Comparison of ENCODE assay signal across 1 cellular context in genomic region chr3:81684739-81685395, GRCh38.
TF ChIP-seq lines count a peak whose summit lies in the region.

No MANE protein-coding gene starts in this region.

TF ChIP-seq in K562, 482 proteins besides CTCF, POLR2A, EP300 and RAD21 (continued from another document and continues in another):
- TF ChIP-seq CLOCK (CRISPR knock-in tag; IDR thresholded peaks at IDR 0.05; ENCODE audit: borderline replicate concordance) (no peak), CBX3 (IDR thresholded peaks at IDR 0.05; ENCODE audit: borderline replicate concordance in 1 of 2, low read length in 2 of 2) (no peak), ARID2 (IDR thresholded peaks at IDR 0.05) (no peak), ZHX1 (conservative IDR thresholded peaks at IDR 0.05; ENCODE audit: low read length) (no peak), ZNF511 (CRISPR knock-in tag; IDR thresholded peaks at IDR 0.05) (no peak), ETV1 (tag; conservative IDR thresholded peaks at IDR 0.05; ENCODE audit: low read depth) (no peak), ILK (tag; IDR thresholded peaks at IDR 0.05; ENCODE audit: borderline replicate concordance, low read depth) (no peak), TBP (optimal IDR thresholded peaks at IDR 0.05; ENCODE audit: low read depth, low read length) (no peak), AFF4 (CRISPR knock-in tag; IDR thresholded peaks at IDR 0.05) (no peak), NBN (IDR thresholded peaks at IDR 0.05; ENCODE audit: low read depth) (no peak), NR2C2 (CRISPR knock-in tag; IDR thresholded peaks at IDR 0.05) (no peak), NR2C2 (tag; IDR thresholded peaks at IDR 0.05) (no peak), ZFP36 (IDR thresholded peaks at IDR 0.05; ENCODE audit: low read depth, low read length, partially characterized antibody) (no peak), MTF1 (CRISPR knock-in tag; IDR thresholded peaks at IDR 0.05; ENCODE audit: borderline replicate concordance) (no peak), SMARCE1 (IDR thresholded peaks at IDR 0.05) (peak; percentile 44; the same call in 1 of the 2 replicates), ESRRA (IDR thresholded peaks at IDR 0.05; ENCODE audit: borderline replicate concordance, low read depth) (no peak), FOXJ3 (CRISPR knock-in tag; IDR thresholded peaks at IDR 0.05) (no peak), CC2D1A (IDR thresholded peaks at IDR 0.05) (no peak), ZNF586 (CRISPR knock-in tag; conservative IDR thresholded peaks at IDR 0.05) (no peak), RBM34 (IDR thresholded peaks at IDR 0.05; ENCODE audit: borderline replicate concordance, insufficient read depth, low read length) (no peak), NFYB (IDR thresholded peaks at IDR 0.05; ENCODE audit: extremely low read depth, insufficient read length) (no peak), VEZF1 (CRISPR knock-in tag; IDR thresholded peaks at IDR 0.05) (no peak), ZNF589 (CRISPR knock-in tag; IDR thresholded peaks at IDR 0.05; ENCODE audit: low read depth) (no peak), C11orf30 (IDR thresholded peaks at IDR 0.05; ENCODE audit: low read depth) (peak; percentile 63), BACH1 (tag; IDR thresholded peaks at IDR 0.05) (no peak), ZNF175 (CRISPR knock-in tag; IDR thresholded peaks at IDR 0.05; ENCODE audit: low read depth) (no peak), SRSF9 (IDR thresholded peaks at IDR 0.05; ENCODE audit: borderline replicate concordance, low read depth, low read length) (no peak), ATF1 (CRISPR knock-in tag; IDR thresholded peaks at IDR 0.05) (no peak), ATF1 (tag; IDR thresholded peaks at IDR 0.05) (no peak), ZNF280A (IDR thresholded peaks at IDR 0.05; ENCODE audit: low read depth, partially characterized antibody) (no peak), ZNF282 (CRISPR knock-in tag; IDR thresholded peaks at IDR 0.05) (no peak), ZNF212 (CRISPR knock-in tag; IDR thresholded peaks at IDR 0.05) (no peak), KAT7 (CRISPR knock-in tag; IDR thresholded peaks at IDR 0.05; ENCODE audit: borderline replicate concordance) (no peak), ARID1B (IDR thresholded peaks at IDR 0.05) (peak; percentile 57; the same call in 1 of the 2 replicates), ZNF217 (CRISPR knock-in tag; IDR thresholded peaks at IDR 0.05) (no peak), SMAD4 (CRISPR knock-in tag; conservative IDR thresholded peaks at IDR 0.05) (no peak), RNF2 (IDR thresholded peaks at IDR 0.05) (no peak), ZNF609 (CRISPR knock-in tag; IDR thresholded peaks at IDR 0.05; ENCODE audit: borderline replicate concordance) (no peak), ZNF184 (CRISPR knock-in tag; IDR thresholded peaks at IDR 0.05) (no peak), SAP30 (IDR thresholded peaks at IDR 0.05; ENCODE audit: borderline replicate concordance, insufficient read depth, low read depth, low read length, poor library complexity, severe bottlenecking) (no peak), SMAD2 (IDR thresholded peaks at IDR 0.05; ENCODE audit: low read depth, low read length) (no peak), RFX5 (IDR thresholded peaks at IDR 0.05; ENCODE audit: low read depth, low read length) (no peak), GABPB2 (CRISPR knock-in tag; conservative IDR thresholded peaks at IDR 0.05) (no peak), GTF2F1 (IDR thresholded peaks at IDR 0.05; ENCODE audit: low read depth, low read length) (no peak), HINFP (tag; conservative IDR thresholded peaks at IDR 0.05; ENCODE audit: low read depth) (no peak), USF1 (CRISPR knock-in tag; IDR thresholded peaks at IDR 0.05) (no peak), ZNF165 (CRISPR knock-in tag; IDR thresholded peaks at IDR 0.05; ENCODE audit: borderline replicate concordance) (no peak), SETDB1 (IDR thresholded peaks at IDR 0.05; ENCODE audit: low read length) (no peak), DPF2 (IDR thresholded peaks at IDR 0.05) (peak; percentile 63; the same call in 1 of the 2 replicates), ZKSCAN1 (IDR thresholded peaks at IDR 0.05; ENCODE audit: low read depth, low read length) (no peak)
